In genomic region chr10:124450010-124450782, GRCh38 we compare ENCODE assay signal across 8 cellular contexts. TPM values are rescaled to one million over a fixed set of nuclear protein-coding genes. Genes with fewer than 3 reads are reported as not detected.
A peak's percentile ranks its signal among the peaks of the same experiment; 100 is the strongest.
DNase-seq lines count a peak whose midpoint lies in the region; ATAC-seq, FAIRE-seq and TF ChIP-seq lines count a peak whose summit lies in the region.

Gene NKX1-2 (minus strand): TSS chr10:124450035. CDS start chr10:124449943, 92 bp downstream.

- H3K36me3 ChIP-seq in left ventricle myocardium inferior, result no peaks in the 10 kb centered on the region
- no peaks in the 10 kb centered on the region for H3K36me3 ChIP-seq in HepG2 (replicated peaks in 1 of 2; ENCODE audit: control insufficient read depth in 1 of 2, insufficient read depth in 2 of 2, low read length in 2 of 2)

- no peak for FAIRE-seq in HepG2 (lab: Jason Lieb, UNC)

- H3K4me1 ChIP-seq in left ventricle myocardium inferior (peaks cover 32% of the 10 kb centered on the region), HepG2 (ENCODE audit: insufficient read depth, low read length) (peaks cover 20% of the 10 kb centered on the region)

- no peak for TF ChIP-seq POLR2A in HepG2 (IDR thresholded peaks at IDR 0.05; ENCODE audit: insufficient read depth in 1 of 2, low read depth in 2 of 2, low read length in 2 of 2)

- no peaks in the 10 kb centered on the region for H4K20me1 ChIP-seq in HepG2 (ENCODE audit: insufficient read depth, low read length)

- 5% methylated on average over 21 of the region's 58 CpGs for WGBS in HepG2 (ENCODE audit: low lambda C conversion rate)

- peaks cover 16% of the 10 kb centered on the region for H3K4me1 Mint-ChIP-seq in activated naive CD8-positive, alpha-beta T cell treated with anti-CD3 and anti-CD28 coated beads, Interleukin-2, amount 50 U/mL, for 24 hours

- no peaks in the 10 kb centered on the region for H3K79me2 ChIP-seq in HepG2 (ENCODE audit: insufficient read depth, low read length)

- peak within 1 kb of the TSS; percentile 54 for H3K4me3 ChIP-seq in left ventricle myocardium inferior
- peak within 1 kb of the TSS in 2 of 3 experiments; percentile 16 to 52; a peak in 3 of 6 replicates for H3K4me3 ChIP-seq in HepG2 (replicated peaks in 1 of 3; ENCODE audit: insufficient read depth in 1 of 3, low read depth in 2 of 3, low read length in 3 of 3)

- intact Hi-C loops in left ventricle myocardium inferior (cut with micrococcal nuclease), result no loop called here
- intact Hi-C loops in cardiac septum (cut with DNase I), result no loop called here
- intact Hi-C loops in HepG2 (cut with micrococcal nuclease; ENCODE audit: unreplicated experiment), result no loop called here

- in situ Hi-C loops in HepG2 (cut with HindIII; ENCODE audit: extremely low pct_ligation_motif_present, low pct_unique_long_range_greater_than_20kb), result no loop called here

- no peak within 1 kb of the TSS for H3K27ac Mint-ChIP-seq in activated naive CD8-positive, alpha-beta T cell treated with anti-CD3 and anti-CD28 coated beads, Interleukin-2, amount 50 U/mL, for 24 hours

- no peak for TF ChIP-seq CTCF in left ventricle myocardium inferior (IDR thresholded peaks at IDR 0.05; ENCODE audit: borderline replicate concordance)
- no peak for TF ChIP-seq CTCF in HepG2 (CRISPR knock-in tag; IDR thresholded peaks at IDR 0.05)

- TF ChIP-seq EP300 in HepG2 (IDR thresholded peaks at IDR 0.05; ENCODE audit: low read depth in 2 of 2, low read length in 2 of 2) (no peak), HepG2 (CRISPR knock-in tag; IDR thresholded peaks at IDR 0.05; ENCODE audit: borderline replicate concordance) (no peak)

- POLR2A ChIA-PET in HepG2 (lab: Yijun Ruan, JAX), result interaction anchor here (1.4 kb wide), 1 partner anchor 11 kb away, joined by 3 read pairs; the partner anchor contains the start of gene LHPP

- peaks cover 100% of the 10 kb centered on the region for H3K27me3 ChIP-seq in left ventricle myocardium inferior (ENCODE audit: low read depth)
- peaks cover 13 to 70% of the 10 kb centered on the region in 2 experiments for H3K27me3 ChIP-seq in HepG2 (ENCODE audit: control insufficient read depth in 1 of 2, insufficient read depth in 2 of 2, low read length in 2 of 2)

- CTCF ChIA-PET in HepG2 (lab: Yijun Ruan, JAX; ENCODE audit: low intra/inter-chr PET ratio, low total read pairs), result no interaction called here

- ATAC-seq in activated naive CD8-positive, alpha-beta T cell treated with anti-CD3 and anti-CD28 coated beads, Interleukin-2, amount 50 U/mL, for 24 hours, result peak; percentile 42
- ATAC-seq in HepG2, result peak; percentile 47
- no peak for ATAC-seq in HG03135 (IDR thresholded peaks at IDR 0.05; ENCODE audit: unreplicated experiment)
- ATAC-seq in GM18520 (IDR thresholded peaks at IDR 0.05; ENCODE audit: unreplicated experiment), result no peak
- no peak for ATAC-seq in GM18511 (IDR thresholded peaks at IDR 0.05; ENCODE audit: unreplicated experiment)

- peak within 1 kb of the TSS; percentile 59 for H3K4me3 Mint-ChIP-seq in activated naive CD8-positive, alpha-beta T cell treated with anti-CD3 and anti-CD28 coated beads, Interleukin-2, amount 50 U/mL, for 24 hours

- H3K9ac ChIP-seq in HepG2 (ENCODE audit: insufficient read depth, low read depth, low read length), result no peak within 1 kb of the TSS

- H3K9me3 Mint-ChIP-seq in activated naive CD8-positive, alpha-beta T cell treated with anti-CD3 and anti-CD28 coated beads, Interleukin-2, amount 50 U/mL, for 24 hours, result no peaks in the 10 kb centered on the region

- no TSS peak for BruUV-seq in HepG2 (replicated peaks; lab: Mats Ljungman, UMichigan)

- TF ChIP-seq RAD21 in HepG2 (CRISPR knock-in tag; IDR thresholded peaks at IDR 0.05), result no peak

- no peak for DNase-seq in left ventricle myocardium inferior
- DNase-seq in cardiac septum (ENCODE audit: low spot score), result no peak
- no peak for DNase-seq in activated naive CD8-positive, alpha-beta T cell treated with anti-CD3 and anti-CD28 coated beads, Interleukin-2, amount 50 U/mL, for 24 hours
- no peak for DNase-seq in HepG2 (ENCODE audit: low spot score)
- DNase-seq in DMS114 treated with DMSO at 0.1 percent for 48 hours (lab: John Stamatoyannopoulos, UW; ENCODE audit: unreplicated experiment), result no peak

- H3K4me2 ChIP-seq in HepG2 (ENCODE audit: low read depth, low read length), result peak within 1 kb of the TSS; percentile 45

- H3K27me3 Mint-ChIP-seq in activated naive CD8-positive, alpha-beta T cell treated with anti-CD3 and anti-CD28 coated beads, Interleukin-2, amount 50 U/mL, for 24 hours, result peaks cover 82% of the 10 kb centered on the region

- H3K27ac ChIP-seq in left ventricle myocardium inferior (replicated peaks), result no peak within 1 kb of the TSS
- no peak within 1 kb of the TSS for H3K27ac ChIP-seq in HepG2 (ENCODE audit: extremely low read length, insufficient read depth, low read length)

- no peak within 1 kb of the TSS for H2AFZ ChIP-seq in HepG2 (ENCODE audit: low read length)

- H3K9me3 ChIP-seq in left ventricle myocardium inferior (replicated peaks), result no peaks in the 10 kb centered on the region
- no peaks in the 10 kb centered on the region for H3K9me3 ChIP-seq in HepG2 (ENCODE audit: low read length)

- no peaks in the 10 kb centered on the region for H3K36me3 Mint-ChIP-seq in activated naive CD8-positive, alpha-beta T cell treated with anti-CD3 and anti-CD28 coated beads, Interleukin-2, amount 50 U/mL, for 24 hours (ENCODE audit: low read depth)

TF ChIP-seq in HepG2, 621 proteins besides CTCF, POLR2A, EP300 and RAD21:
- TF ChIP-seq ZNF800 (CRISPR knock-in tag; IDR thresholded peaks at IDR 0.05) (peak; percentile 57), ZNF44 (CRISPR knock-in tag; IDR thresholded peaks at IDR 0.05) (no peak), ZBTB14 (CRISPR knock-in tag; IDR thresholded peaks at IDR 0.05) (peak; percentile 64), ZNF629 (CRISPR knock-in tag; conservative IDR thresholded peaks at IDR 0.05) (peak; percentile 41)

RNA-seq across cellular contexts. Expression of gene NKX1-2, which starts in this region (rescaled TPM):
- total RNA-seq in left ventricle myocardium inferior (not detected), cardiac septum (not detected), HepG2 (2016; rRNA removed; fragmentation: Illumina TruSeq; extraction: Trizol) (not detected in 2 replicates)
- not detected in 2 replicates for total RNA-seq in HepG2 (2016; cell fraction: cytosol; rRNA removed; fragmentation: Illumina TruSeq; extraction: Trizol; ENCODE audit: low read depth)
- total RNA-seq in HepG2 (2016; cell fraction: insoluble cytoplasmic fraction; rRNA removed; fragmentation: Illumina TruSeq; extraction: Trizol), result not detected in 2 replicates
- total RNA-seq in HepG2 (2016; cell fraction: membrane; rRNA removed; fragmentation: Illumina TruSeq; extraction: Trizol), result not detected in 2 replicates
- not detected in 2 replicates for total RNA-seq in HepG2 (2016; cell fraction: nucleus; rRNA removed; fragmentation: Illumina TruSeq; extraction: Trizol)
- not detected in 2 replicates for polyA plus RNA-seq in HepG2 (2011; rRNA removed)
- not detected in 2 replicates for polyA plus RNA-seq in HepG2 (2011; cell fraction: cytosol; rRNA removed)
- not detected in 2 replicates for polyA plus RNA-seq in HepG2 (2011; cell fraction: nucleus; rRNA removed)
- not detected in 2 replicates for polyA plus RNA-seq in HepG2 (2012)
- not detected in 2 replicates for polyA plus RNA-seq in HepG2 (2016; cell fraction: cytosol; fragmentation: Illumina TruSeq; extraction: Trizol; ENCODE audit: low read depth)
- polyA plus RNA-seq in HepG2 (2016; cell fraction: insoluble cytoplasmic fraction; fragmentation: Illumina TruSeq; extraction: Trizol; ENCODE audit: low read depth), result not detected in 2 replicates
- not detected in 2 replicates for polyA plus RNA-seq in HepG2 (2016; cell fraction: membrane; fragmentation: Illumina TruSeq; extraction: Trizol; ENCODE audit: low read depth)
- polyA plus RNA-seq in HepG2 (2016; cell fraction: nucleus; fragmentation: Illumina TruSeq; extraction: Trizol; ENCODE audit: insufficient read depth, low read depth), result not detected in 2 replicates
- polyA minus RNA-seq in HepG2 (2011; rRNA and poly(A)+ RNA removed; ENCODE audit: low replicate concordance), result not detected in 2 replicates
- not detected in 2 replicates for polyA minus RNA-seq in HepG2 (2011; cell fraction: cytosol; rRNA and poly(A)+ RNA removed)
- polyA minus RNA-seq in HepG2 (2011; cell fraction: nucleus; rRNA and poly(A)+ RNA removed), result not detected in 2 replicates

Comparison
In these comparisons a context has a peak if more than half of its experiments do, and no peak if none do; other contexts are left out.
1. Peak in ATAC-seq, H3K4me3 ChIP-seq and H3K4me2 ChIP-seq in HepG2; RNA of the gene not detected or under 1 TPM.